8 cellular contexts compared by ENCODE assay signal in the genomic region with DNA sequence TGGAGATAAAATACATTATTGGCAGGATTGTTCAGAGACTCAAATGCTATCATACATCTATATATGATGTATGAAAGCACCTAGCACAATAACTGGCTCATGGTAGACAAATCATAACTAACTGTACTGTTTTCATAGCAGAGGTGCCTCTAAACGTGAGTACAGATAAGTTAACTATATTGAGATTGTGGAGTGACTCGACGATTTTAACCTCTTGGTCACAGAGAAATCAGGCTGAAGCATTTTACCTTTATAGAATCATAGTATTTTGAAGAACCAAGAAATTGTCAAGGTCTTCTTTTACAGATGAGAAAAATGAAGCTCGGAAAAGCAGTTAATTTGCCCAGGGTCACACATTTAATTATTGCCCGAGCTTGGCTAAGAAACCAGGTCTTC. TPM values are rescaled to one million over a fixed set of nuclear protein-coding genes. Genes with fewer than 3 reads are reported as not detected.
DNase-seq lines count a peak whose midpoint lies in the region; ATAC-seq, FAIRE-seq and TF ChIP-seq lines count a peak whose summit lies in the region.

No MANE protein-coding gene starts in this region.

- H2AK5ac ChIP-seq in mesendoderm (ENCODE audit: low read length): no peak overlapping the region

- no peak overlapping the region for H3K23ac ChIP-seq in mesendoderm (ENCODE audit: low read length)

- H3K27ac ChIP-seq in heart left ventricle: peak overlapping the region in 8 of 12 donors; percentile 84 to 96 (median 91)
- peak overlapping the region in 1 of 2 donors; percentile 79 for H3K27ac ChIP-seq in right atrium auricular region
- H3K27ac ChIP-seq in mesendoderm (ENCODE audit: low read depth, low read length): no peak overlapping the region

- no peak for TF ChIP-seq POLR2A in heart left ventricle (IDR thresholded peaks at IDR 0.05)
- no peak for TF ChIP-seq POLR2A in lower leg skin (IDR thresholded peaks at IDR 0.05)

- H3K9me3 ChIP-seq in heart left ventricle (no peaks in the 10 kb centered on the region), right atrium auricular region (no peaks in the 10 kb centered on the region)

- H3K4me3 Mint-ChIP-seq in activated naive CD8-positive, alpha-beta T cell treated with anti-CD3 and anti-CD28 coated beads, Interleukin-2, amount 10 ng/mL, durations not matched to agents 7 days and 5 days: peak overlapping the region; percentile 93
- H3K4me3 Mint-ChIP-seq in type B pancreatic cell: peak overlapping the region; percentile 89

- H3K56ac ChIP-seq in mesendoderm (ENCODE audit: low read length): no peak overlapping the region

- H3K18ac ChIP-seq in mesendoderm (ENCODE audit: low read length): peak overlapping the region; percentile 19

- peak overlapping the region; percentile 15 for H3K4me2 ChIP-seq in mesendoderm (ENCODE audit: low read length)

- H3K4me1 ChIP-seq in heart left ventricle: peaks cover 0 to 22% (median 7%) of the 10 kb centered on the region in 12 donors
- H3K4me1 ChIP-seq in right atrium auricular region: peaks cover 0 to 4% of the 10 kb centered on the region in 2 donors
- H3K4me1 ChIP-seq in mesendoderm (ENCODE audit: control insufficient read depth, low read depth, low read length): no peaks in the 10 kb centered on the region

- peak overlapping the region in 8 of 12 donors; percentile 65 to 85 (median 80) for H3K4me3 ChIP-seq in heart left ventricle
- H3K4me3 ChIP-seq in right atrium auricular region: peak overlapping the region in 1 of 2 donors; percentile 81
- no peak overlapping the region for H3K4me3 ChIP-seq in mesendoderm (ENCODE audit: low read length)
- no peak overlapping the region for H3K4me3 ChIP-seq in lower leg skin (ENCODE audit: low read depth, poor library complexity, severe bottlenecking)

- H3K27me3 ChIP-seq in heart left ventricle: no peaks in the 10 kb centered on the region
- no peaks in the 10 kb centered on the region for H3K27me3 ChIP-seq in right atrium auricular region
- no peaks in the 10 kb centered on the region for H3K27me3 ChIP-seq in mesendoderm (ENCODE audit: insufficient read depth, low read length, poor library complexity)

- peak overlapping the region; percentile 45 for H2BK120ac ChIP-seq in mesendoderm (ENCODE audit: low read depth, low read length)

- no peaks in the 10 kb centered on the region for H3K9me3 Mint-ChIP-seq in activated naive CD8-positive, alpha-beta T cell treated with anti-CD3 and anti-CD28 coated beads, Interleukin-2, amount 10 ng/mL, durations not matched to agents 7 days and 5 days
- H3K9me3 Mint-ChIP-seq in type B pancreatic cell: no peaks in the 10 kb centered on the region

- intact Hi-C loops in heart left ventricle (cut with DNase I): loop anchor here in 1 of 10 donors (2.0 kb wide), 1 partner anchor 68 kb away; no protein-coding TSS in a partner anchor
- intact Hi-C loops in lower leg skin (cut with DNase I; ENCODE audit: low total_unique reads): no loop called here

- H3K27ac Mint-ChIP-seq in activated naive CD8-positive, alpha-beta T cell treated with anti-CD3 and anti-CD28 coated beads, Interleukin-2, amount 10 ng/mL, durations not matched to agents 7 days and 5 days: peak overlapping the region; percentile 22
- peak overlapping the region; percentile 95 for H3K27ac Mint-ChIP-seq in type B pancreatic cell

- FAIRE-seq in frontal cortex (lab: Jason Lieb, UNC): no peak

- peak overlapping the region; percentile 50 for H3K9ac ChIP-seq in mesendoderm (ENCODE audit: low read length)

- no peaks in the 10 kb centered on the region for H3K79me2 ChIP-seq in mesendoderm (ENCODE audit: control insufficient read depth, insufficient read depth, low read length)

- no peaks in the 10 kb centered on the region for H3K79me1 ChIP-seq in mesendoderm (ENCODE audit: low read length)

- peak overlapping the region; percentile 28 for H4K8ac ChIP-seq in mesendoderm (ENCODE audit: low read depth, low read length)

- H3K36me3 ChIP-seq in heart left ventricle (peaks cover 0 to 21% (median 13%) of the 10 kb centered on the region in 9 donors), right atrium auricular region (peaks cover 12% of the 10 kb centered on the region), mesendoderm (ENCODE audit: control insufficient read depth, insufficient read depth, low read length) (no peaks in the 10 kb centered on the region)

- no peak overlapping the region for H4K5ac ChIP-seq in mesendoderm (ENCODE audit: low read length)

- 67 to 73% (median 71%) methylated on average over 5 of the region's 5 CpGs for WGBS in heart left ventricle, 4 donors
- WGBS in mesendoderm (ENCODE audit: extremely low coverage, insufficient coverage, low lambda C conversion rate): no CpG with 5 or more reads among the region's 5 CpGs
- WGBS in lower leg skin, 2 donors: 66 to 68% methylated on average over 5 of the region's 5 CpGs

- H3K4me1 Mint-ChIP-seq in activated naive CD8-positive, alpha-beta T cell treated with anti-CD3 and anti-CD28 coated beads, Interleukin-2, amount 10 ng/mL, durations not matched to agents 7 days and 5 days: peaks cover 15% of the 10 kb centered on the region
- H3K4me1 Mint-ChIP-seq in type B pancreatic cell (ENCODE audit: unreplicated experiment): peaks cover 8% of the 10 kb centered on the region

- no peaks in the 10 kb centered on the region for H3K27me3 Mint-ChIP-seq in activated naive CD8-positive, alpha-beta T cell treated with anti-CD3 and anti-CD28 coated beads, Interleukin-2, amount 10 ng/mL, durations not matched to agents 7 days and 5 days
- H3K27me3 Mint-ChIP-seq in type B pancreatic cell: no peaks in the 10 kb centered on the region

- no peak for ATAC-seq in heart left ventricle
- no peak for ATAC-seq in activated naive CD8-positive, alpha-beta T cell treated with anti-CD3 and anti-CD28 coated beads, Interleukin-2, amount 10 ng/mL, durations not matched to agents 7 days and 5 days (ENCODE audit: low read depth)
- ATAC-seq in GM19328 (IDR thresholded peaks at IDR 0.05; ENCODE audit: unreplicated experiment): no peak

- no peak overlapping the region for H2BK5ac ChIP-seq in mesendoderm (ENCODE audit: low read length)

- no peak overlapping the region for H3K4ac ChIP-seq in mesendoderm (ENCODE audit: low read depth, low read length)

- H2BK15ac ChIP-seq in mesendoderm (replicated peaks; ENCODE audit: low read depth): no peak overlapping the region

- TF ChIP-seq CTCF in heart left ventricle (IDR thresholded peaks at IDR 0.05) (no peak), right atrium auricular region (IDR thresholded peaks at IDR 0.05) (no peak), type B pancreatic cell (conservative IDR thresholded peaks at IDR 0.05) (no peak), lower leg skin (IDR thresholded peaks at IDR 0.05) (no peak)

- no peaks in the 10 kb centered on the region for H3K36me3 Mint-ChIP-seq in activated naive CD8-positive, alpha-beta T cell treated with anti-CD3 and anti-CD28 coated beads, Interleukin-2, amount 10 ng/mL, durations not matched to agents 7 days and 5 days
- H3K36me3 Mint-ChIP-seq in type B pancreatic cell: no peaks in the 10 kb centered on the region

- DNase-seq in heart left ventricle: no peak
- no peak for DNase-seq in right atrium auricular region (ENCODE audit: low spot score)
- no peak for DNase-seq in activated naive CD8-positive, alpha-beta T cell treated with anti-CD3 and anti-CD28 coated beads, Interleukin-2, amount 10 ng/mL, durations not matched to agents 7 days and 5 days
- DNase-seq in mesendoderm: no peak
- no peak for DNase-seq in type B pancreatic cell (ENCODE audit: extremely low spot score, unreplicated experiment)
- no peak for DNase-seq in lower leg skin (ENCODE audit: low spot score in 2 of 2)
- DNase-seq in frontal cortex (ENCODE audit: low spot score in 2 of 2): no peak

- POLR2A ChIA-PET in activated naive CD8-positive, alpha-beta T cell treated with anti-CD3 and anti-CD28 coated beads, Interleukin-2, amount 10 ng/mL, durations not matched to agents 7 days and 5 days (lab: Charles Lee): interaction anchor here (0.6 to 1.7 kb wide), 7 partner anchors 8 to 358 kb away, joined by 3 to 9 read pairs (median 5); a partner anchor contains a TSS

RNA-seq across cellular contexts. Expression of a gene that starts 0.7 kb away (rescaled TPM):
- 10 to 100 TPM; 21.4 to 44.3 (median 23.8) TPM for total RNA-seq in heart left ventricle
- polyA plus RNA-seq in heart left ventricle: 10 to 100 TPM; 19.0 to 30.6 TPM
- 10 to 100 TPM; 20.0 to 20.8 TPM for total RNA-seq in right atrium auricular region
- total RNA-seq in activated naive CD8-positive, alpha-beta T cell treated with anti-CD3 and anti-CD28 coated beads, Interleukin-2, amount 10 ng/mL, durations not matched to agents 7 days and 5 days: 10 to 100 TPM; 22.5 to 23.4 TPM
- polyA plus RNA-seq in mesendoderm (2013, experiment 1 of 2): 10.9 TPM
- polyA plus RNA-seq in mesendoderm (2013, experiment 2 of 2): 11.4 TPM
- 33.9 and 71.9 TPM in 2 replicates for total RNA-seq in type B pancreatic cell (ENCODE audit: low replicate concordance)
- total RNA-seq in lower leg skin: 10 to 100 TPM; 30.2 to 43.4 (median 36.7) TPM
- 22.4 TPM for total RNA-seq in frontal cortex

RNA-seq across cellular contexts. Expression of a gene that starts 28.3 kb away (rescaled TPM):
- total RNA-seq in heart left ventricle: 100 to 1,000 TPM in 6 of 9 donors, 10 to 100 TPM in 3; 61.6 to 176 (median 111) TPM
- polyA plus RNA-seq in heart left ventricle: 100 to 1,000 TPM; 148 to 237 TPM
- total RNA-seq in right atrium auricular region: 10 to 100 TPM; 75.7 to 77.1 TPM
- total RNA-seq in activated naive CD8-positive, alpha-beta T cell treated with anti-CD3 and anti-CD28 coated beads, Interleukin-2, amount 10 ng/mL, durations not matched to agents 7 days and 5 days: 10 to 100 TPM; 59.3 to 60.3 TPM
- polyA plus RNA-seq in mesendoderm (2013, experiment 1 of 2): 286 TPM
- polyA plus RNA-seq in mesendoderm (2013, experiment 2 of 2): 280 TPM
- 140 and 258 TPM in 2 replicates for total RNA-seq in type B pancreatic cell (ENCODE audit: low replicate concordance)
- total RNA-seq in lower leg skin: 10 to 100 TPM; 37.5 to 52.4 (median 46.1) TPM
- 74.2 TPM for total RNA-seq in frontal cortex

Comparison
In these comparisons a context has a peak if more than half of its experiments do, and no peak if none do; other contexts are left out.
1. H3K4me3 ChIP-seq: peak in heart left ventricle (8 of 12); none in mesendoderm (single experiment) and lower leg skin (single experiment).